Comparison of ENCODE assay signal across 8 cellular contexts in genomic region chrX:15854080-15854655, GRCh38.
DNase-seq lines count a peak whose midpoint lies in the region; ATAC-seq and TF ChIP-seq lines count a peak whose summit lies in the region.

No MANE protein-coding gene starts in this region.

- DNase-seq in GM04504 (ENCODE audit: low read depth) = peak; percentile 10
- DNase-seq in LNCaP clone FGC (ENCODE audit: low read depth) = no peak
- DNase-seq in activated CD4-positive, alpha-beta T cell treated with anti-CD3 and anti-CD28 coated beads for 24 hours (ENCODE audit: low read depth in 2 of 2) = peak; percentile 10 to 19
- DNase-seq in choroid plexus epithelial cell (ENCODE audit: low read depth) = no peak
- peak; percentile 77 for DNase-seq in left kidney (ENCODE audit: low read depth, low spot score)
- DNase-seq in stimulated activated CD4-positive, alpha-beta T cell treated with anti-CD3 and anti-CD28 coated beads, Interleukin-4, amount 100 ng/mL, for 1 hour = peak; percentile 38
- DNase-seq in NCI-H2196 treated with DMSO at 0.1 percent for 48 hours (lab: John Stamatoyannopoulos, UW; ENCODE audit: unreplicated experiment) = no peak

- TF ChIP-seq CTCF in LNCaP clone FGC (IDR thresholded peaks at IDR 0.05; ENCODE audit: control insufficient read depth, extremely low read depth, insufficient read depth) (peak; percentile 30), choroid plexus epithelial cell (conservative IDR thresholded peaks at IDR 0.05; ENCODE audit: low read depth, low read length) (no peak)

- H3K4me3 ChIP-seq in LNCaP clone FGC (ENCODE audit: low read depth, low read length) = peak overlapping the region; percentile 56
- peak overlapping the region; percentile 67 for H3K4me3 ChIP-seq in choroid plexus epithelial cell (ENCODE audit: low read depth, low read length)

- peak; percentile 38 for ATAC-seq in GM21825 (IDR thresholded peaks at IDR 0.05; ENCODE audit: unreplicated experiment)

Comparison
In these comparisons a context has a peak if more than half of its experiments do, and no peak if none do; other contexts are left out.
1. DNase-seq: peak in GM04504 (single experiment), activated CD4-positive, alpha-beta T cell treated with anti-CD3 and anti-CD28 coated beads for 24 hours (2 of 2), left kidney (single experiment) and stimulated activated CD4-positive, alpha-beta T cell treated with anti-CD3 and anti-CD28 coated beads, Interleukin-4, amount 100 ng/mL, for 1 hour (single experiment); none in LNCaP clone FGC (single experiment), choroid plexus epithelial cell (single experiment) and NCI-H2196 treated with DMSO at 0.1 percent for 48 hours (single experiment).